14 cellular contexts compared by ENCODE assay signal in genomic region chr17:82152114-82152513, GRCh38. TPM values are rescaled to one million over a fixed set of nuclear protein-coding genes. Genes with fewer than 3 reads are reported as not detected.
DNase-seq lines count a peak whose midpoint lies in the region; ATAC-seq and TF ChIP-seq lines count a peak whose summit lies in the region.
"Had no signal": no experiment of that assay in that cellular context is flagged by ENCODE, and none has a peak within 500 bp of the region (broad histone marks: within the 10 kb centered on the region; RNA-seq: fewer than 3 reads in every experiment).

No MANE protein-coding gene starts in this region.

- peak overlapping the region; percentile 24; the same call in 1 of the 2 replicates for H3K27ac ChIP-seq in WERI-Rb-1
- H3K27ac ChIP-seq in neuronal stem cell (replicated peaks; ENCODE audit: low read length): no peak overlapping the region
- H3K27ac ChIP-seq in upper lobe of right lung: peak overlapping the region; percentile 63
- H3K27ac ChIP-seq: BLaER1 treated with 17β-estradiol and CSF1 and Interleukin-3, amounts not matched to agents 10 nM and 100 nM; SJCRH30 had no signal

- TF ChIP-seq CTCF in WERI-Rb-1 (IDR thresholded peaks at IDR 0.05; ENCODE audit: low read depth, low read length): no peak
- no peak for TF ChIP-seq CTCF in upper lobe of right lung (IDR thresholded peaks at IDR 0.05)

- peaks cover 23% of the 10 kb centered on the region for H3K36me3 ChIP-seq in WERI-Rb-1
- peaks cover 15 to 21% of the 10 kb centered on the region in 2 donors for H3K36me3 ChIP-seq in neuronal stem cell (replicated peaks in 1 of 2; ENCODE audit: control insufficient read depth in 2 of 2, insufficient read depth in 2 of 2, low read length in 2 of 2)
- no peaks in the 10 kb centered on the region for H3K36me3 ChIP-seq in upper lobe of right lung
- H3K36me3 ChIP-seq: HAP-1, SJCRH30 had no signal

- H4K91ac ChIP-seq in neuronal stem cell (ENCODE audit: low read depth, low read length, poor library complexity): no peak overlapping the region

- no peak overlapping the region for H3K18ac ChIP-seq in neuronal stem cell (ENCODE audit: low read length)

- H2BK120ac ChIP-seq in neuronal stem cell (ENCODE audit: low read depth, low read length): no peak overlapping the region

- peak overlapping the region; percentile 24 for H2AK5ac ChIP-seq in neuronal stem cell (ENCODE audit: low read depth, low read length)

- H2BK12ac ChIP-seq in neuronal stem cell (ENCODE audit: low read length): no peak overlapping the region

- peak overlapping the region; percentile 42 for H2BK5ac ChIP-seq in neuronal stem cell (ENCODE audit: low read length)

- ATAC-seq in upper lobe of right lung: no peak
- no peak for ATAC-seq in HG03159 (IDR thresholded peaks at IDR 0.05; ENCODE audit: unreplicated experiment)
- ATAC-seq in HG03469 (IDR thresholded peaks at IDR 0.05; ENCODE audit: unreplicated experiment): no peak
- ATAC-seq: GM12878 had no signal

- no peak overlapping the region for H2AFZ ChIP-seq in neuronal stem cell (ENCODE audit: low read length)

- H2BK15ac ChIP-seq in neuronal stem cell (ENCODE audit: low read length): no peak overlapping the region

- H3K79me1 ChIP-seq in neuronal stem cell (ENCODE audit: low read depth, low read length): peaks cover 5% of the 10 kb centered on the region

- H3K27me3 ChIP-seq in WERI-Rb-1 (ENCODE audit: insufficient read depth, low read depth, severe bottlenecking): no peaks in the 10 kb centered on the region
- H3K27me3 ChIP-seq in neuronal stem cell (ENCODE audit: control insufficient read depth in 3 of 3, insufficient read depth in 3 of 3, low read depth in 1 of 3, low read length in 3 of 3): no peaks in the 10 kb centered on the region
- no peaks in the 10 kb centered on the region for H3K27me3 ChIP-seq in upper lobe of right lung
- H3K27me3 ChIP-seq: BLaER1 treated with 17β-estradiol and CSF1 and Interleukin-3, amounts not matched to agents 10 nM and 100 nM; SJCRH30 had no signal

- H3K9ac ChIP-seq in neuronal stem cell (ENCODE audit: low read depth, low read length, poor library complexity): peak overlapping the region; percentile 24

- H4K8ac ChIP-seq in neuronal stem cell (ENCODE audit: low read depth, low read length): no peak overlapping the region

- H3K4me3 ChIP-seq in WERI-Rb-1 (ENCODE audit: low read depth, low read length): no peak overlapping the region
- no peak overlapping the region for H3K4me3 ChIP-seq in neuronal stem cell (ENCODE audit: low read length in 2 of 2)
- no peak overlapping the region for H3K4me3 ChIP-seq in upper lobe of right lung
- H3K4me3 ChIP-seq: BLaER1 treated with 17β-estradiol and CSF1 and Interleukin-3, amounts not matched to agents 10 nM and 100 nM; GM12878; HAP-1; SJCRH30 had no signal

- H3K4me1 ChIP-seq in neuronal stem cell (ENCODE audit: control insufficient read depth in 2 of 2, insufficient read depth in 1 of 2, low read depth in 1 of 2, low read length in 2 of 2) (no peaks in the 10 kb centered on the region), upper lobe of right lung (no peaks in the 10 kb centered on the region)
- H3K4me1 ChIP-seq: HAP-1, SJCRH30 had no signal

- H3K4me2 ChIP-seq in neuronal stem cell (ENCODE audit: insufficient read depth, low read length, poor library complexity, severe bottlenecking): no peak overlapping the region
- H3K4me2 ChIP-seq: BLaER1 treated with 17β-estradiol and CSF1 and Interleukin-3, amounts not matched to agents 10 nM and 100 nM had no signal

- no CpG with 5 or more reads among the region's 5 CpGs for WGBS in neuronal stem cell (ENCODE audit: extremely low coverage in 2 of 2, insufficient read length in 2 of 2, insufficient replicate concordance in 1 of 2), 2 donors

- DNase-seq in WERI-Rb-1 (no peak), iPS-NIHi11 (ENCODE audit: low spot score) (peak; percentile 6), neuronal stem cell (ENCODE audit: low spot score) (no peak), upper lobe of right lung (peak; percentile 64), DMS114 treated with DMSO at 0.1 percent for 48 hours (lab: John Stamatoyannopoulos, UW; ENCODE audit: unreplicated experiment) (no peak)
- DNase-seq: NCI-H1417 treated with DMSO at 0.1 percent for 48 hours, NCI-H2029 treated with DMSO at 0.1 percent for 48 hours, NCI-H524, SJCRH30 had no signal

- no peak overlapping the region for H3K14ac ChIP-seq in neuronal stem cell (ENCODE audit: low read length)

- intact Hi-C loops in upper lobe of right lung (cut with DNase I): loop anchor here (10.0 kb wide), 1 partner anchor 187 kb away; the partner anchor contains the start of gene NOTUM

- H3K4ac ChIP-seq in neuronal stem cell (ENCODE audit: low read length): no peak overlapping the region

- H3K23ac ChIP-seq in neuronal stem cell (ENCODE audit: low read depth, low read length, poor library complexity): no peak overlapping the region

- H3K9me3 ChIP-seq in WERI-Rb-1 (ENCODE audit: severe bottlenecking): no peaks in the 10 kb centered on the region
- no peaks in the 10 kb centered on the region for H3K9me3 ChIP-seq in neuronal stem cell (replicated peaks in 1 of 2; ENCODE audit: control insufficient read depth in 2 of 2, insufficient read depth in 1 of 2, low read depth in 1 of 2, low read length in 2 of 2)
- H3K9me3 ChIP-seq in upper lobe of right lung: no peaks in the 10 kb centered on the region
- H3K9me3 ChIP-seq: HAP-1, SJCRH30 had no signal

RNA-seq across cellular contexts. Expression of gene FASN, which starts 54.1 kb away (rescaled TPM):
- 128 TPM for polyA plus RNA-seq in neuronal stem cell (2013, experiment 1 of 2)
- polyA plus RNA-seq in neuronal stem cell (2013, experiment 2 of 2): 131 TPM
- total RNA-seq in upper lobe of right lung: 432 TPM

Comparison
In these comparisons a context has a peak if more than half of its experiments do, and no peak if none do; other contexts are left out.
1. DNase-seq: peak in iPS-NIHi11 (single experiment) and upper lobe of right lung (single experiment); none in WERI-Rb-1 (single experiment), neuronal stem cell (single experiment) and DMS114 treated with DMSO at 0.1 percent for 48 hours (single experiment).